Comparison of ENCODE assay signal across 19 cellular contexts in genomic region chr20:38202153-38202981, GRCh38. TPM values are rescaled to one million over a fixed set of nuclear protein-coding genes. Genes with fewer than 3 reads are reported as not detected.
"Had no signal": no experiment of that assay in that cellular context is flagged by ENCODE, and none has a peak within 500 bp of the region (broad histone marks: within the 10 kb centered on the region; RNA-seq: fewer than 3 reads in every experiment).

No MANE protein-coding gene starts in this region.

- H3K4me3 ChIP-seq: neural progenitor cell, ovary, suprapubic skin had no signal

- H3K9me3 Mint-ChIP-seq: activated T-helper 1 cell treated with anti-CD3 and anti-CD28 coated beads, Interleukin-12 subunit alpha, Interleukin-12 subunit beta, Interleukin-2, Interleukin-4 antibody, amounts not matched to agents 30 ng/mL and 10 ng/mL and 1 ng/mL, durations not matched to agents 14 hours and 24 hours and 36 hours; dendritic cell treated with granulocyte-macrophage colony-stimulating factor and Interleukin-4, amounts not matched to agents 40 ng/mL and 50 ng/mL, for 4 days; neural progenitor cell; T-cell; type B pancreatic cell had no signal

- H2AFZ ChIP-seq: neural progenitor cell had no signal

- H3K27ac ChIP-seq: brain microvascular endothelial cell, neural progenitor cell, ovary, suprapubic skin had no signal

- H3K4me2 ChIP-seq: neural progenitor cell had no signal

- H3K4me1 Mint-ChIP-seq: mesothelial cell of epicardium, T-cell had no signal

- FAIRE-seq: frontal cortex had no signal

- H3K36me3 Mint-ChIP-seq: mesothelial cell of epicardium, neural progenitor cell, T-cell, type B pancreatic cell had no signal

- H3K4me3 Mint-ChIP-seq: activated T-helper 1 cell treated with anti-CD3 and anti-CD28 coated beads, Interleukin-12 subunit alpha, Interleukin-12 subunit beta, Interleukin-2, Interleukin-4 antibody, amounts not matched to agents 30 ng/mL and 10 ng/mL and 1 ng/mL, durations not matched to agents 14 hours and 24 hours and 36 hours; dendritic cell treated with granulocyte-macrophage colony-stimulating factor and Interleukin-4, amounts not matched to agents 40 ng/mL and 50 ng/mL, for 4 days; mesothelial cell of epicardium; neural progenitor cell; T-cell; type B pancreatic cell had no signal

- H3K9ac ChIP-seq: neural progenitor cell had no signal

- H3K27ac Mint-ChIP-seq: activated T-helper 1 cell treated with anti-CD3 and anti-CD28 coated beads, Interleukin-12 subunit alpha, Interleukin-12 subunit beta, Interleukin-2, Interleukin-4 antibody, amounts not matched to agents 30 ng/mL and 10 ng/mL and 1 ng/mL, durations not matched to agents 14 hours and 24 hours and 36 hours; mesothelial cell of epicardium; neural progenitor cell; type B pancreatic cell had no signal

- DNase-seq: activated naive CD4-positive, alpha-beta T cell treated with Interleukin-2 at 50 U/mL for 16 hours; brain microvascular endothelial cell; effector memory CD4-positive, alpha-beta T cell; ovary; stimulated activated CD4-positive, alpha-beta T cell treated with anti-CD3 and anti-CD28 coated beads, Interleukin-15, amount 100 ng/mL, for 24 hours; stimulated activated CD4-positive, alpha-beta T cell treated with anti-CD3 and anti-CD28 coated beads, Interleukin-4, amount 100 ng/mL, for 4 hours; stimulated activated CD8-positive, alpha-beta memory T cell treated with anti-CD3 and anti-CD28 coated beads, Interleukin-4, amount 100 ng/mL, for 48 hours; stimulated activated naive CD8-positive, alpha-beta T cell treated with anti-CD3 and anti-CD28 coated beads, Interleukin-15, Interleukin-2, amounts not matched to agents 100 U/mL and 50 U/mL, for 24 hours; T-cell; T1000 had no signal

- H3K27me3 ChIP-seq: brain microvascular endothelial cell, neural progenitor cell, ovary had no signal

- H3K36me3 ChIP-seq: brain microvascular endothelial cell, neural progenitor cell, ovary, suprapubic skin had no signal

- H3K9me3 ChIP-seq: ovary, suprapubic skin had no signal

- H3K4me1 ChIP-seq: suprapubic skin had no signal

RNA-seq across cellular contexts. Expression of gene TGM2, which starts 37.3 kb away (rescaled TPM):
- total RNA-seq: activated CD8-positive, alpha-beta memory T cell treated with anti-CD3 and anti-CD28 coated beads for 36 hours; activated T-helper 1 cell treated with anti-CD3 and anti-CD28 coated beads, Interleukin-12 subunit alpha, Interleukin-12 subunit beta, Interleukin-2, Interleukin-4 antibody, amounts not matched to agents 30 ng/mL and 10 ng/mL and 1 ng/mL, durations not matched to agents 14 hours and 24 hours and 36 hours had no signal

RNA-seq across cellular contexts. Expression of gene KIAA1755, which starts 58.2 kb away (rescaled TPM):
- total RNA-seq: activated CD8-positive, alpha-beta memory T cell treated with anti-CD3 and anti-CD28 coated beads for 36 hours; activated T-helper 1 cell treated with anti-CD3 and anti-CD28 coated beads, Interleukin-12 subunit alpha, Interleukin-12 subunit beta, Interleukin-2, Interleukin-4 antibody, amounts not matched to agents 30 ng/mL and 10 ng/mL and 1 ng/mL, durations not matched to agents 14 hours and 24 hours and 36 hours; renal cortical epithelial cell; T-cell had no signal
